ENCODE assay signal across 14 cellular contexts in the genomic region with DNA sequence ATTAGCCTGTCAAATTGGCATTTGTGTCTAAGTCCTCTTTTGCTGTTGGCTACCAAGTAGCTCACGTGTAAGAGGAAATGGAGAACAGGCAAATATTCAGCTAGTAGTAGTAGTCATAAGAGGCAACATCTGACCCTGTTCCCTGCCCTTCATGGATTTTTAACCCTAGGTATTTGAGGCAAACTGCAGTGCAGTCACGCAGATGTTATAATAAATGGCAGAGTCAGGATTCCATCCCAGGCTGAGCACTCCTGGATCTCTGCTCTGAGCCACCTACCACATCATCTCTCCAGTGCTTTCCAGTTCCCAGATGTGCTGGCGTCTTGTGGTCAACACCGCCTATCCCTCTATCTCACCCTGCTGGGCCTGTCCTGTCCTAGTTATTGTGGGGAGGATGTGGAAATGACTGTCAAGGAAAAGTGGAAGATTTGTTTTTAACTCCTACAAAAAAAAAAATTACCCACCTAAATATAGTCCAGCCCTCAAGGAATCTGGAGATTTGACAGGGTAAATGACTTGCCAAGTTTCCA.
"Had no signal": no experiment of that assay in that cellular context is flagged by ENCODE, and none has a peak within 500 bp of the region (broad histone marks: within the 10 kb centered on the region; RNA-seq: fewer than 3 reads in every experiment).

No MANE protein-coding gene starts in this region.

- H3K4me3 ChIP-seq: esophagus squamous epithelium, heart right ventricle, lung, right atrium auricular region, skin epidermis, transverse colon, vagina had no signal

- H3K27ac ChIP-seq: esophagus squamous epithelium, heart right ventricle, neutrophil, right atrium auricular region, skin epidermis, transverse colon, vagina had no signal

- DNase-seq: activated naive CD4-positive, alpha-beta T cell treated with anti-CD3 and anti-CD28 coated beads, Interleukin-2, amount 50 U/mL, for 16 hours; caudate nucleus; esophagus squamous epithelium; heart right ventricle; stimulated activated CD4-positive, alpha-beta T cell treated with anti-CD3 and anti-CD28 coated beads, Interleukin-4, amount 100 ng/mL, for 4 hours; stimulated activated CD8-positive, alpha-beta memory T cell treated with anti-CD3 and anti-CD28 coated beads, Interleukin-4, amount 100 ng/mL, for 48 hours; stimulated activated naive CD4-positive, alpha-beta T cell treated with Interleukin-2 at 50 U/mL for 16 hours; SW 1271; transverse colon had no signal

- H3K27me3 ChIP-seq: esophagus squamous epithelium, heart right ventricle, neutrophil, right atrium auricular region, transverse colon, vagina had no signal

- H3K36me3 ChIP-seq: esophagus squamous epithelium, heart right ventricle, neutrophil, right atrium auricular region, transverse colon, vagina had no signal

- H3K4me1 ChIP-seq: esophagus squamous epithelium, heart right ventricle, right atrium auricular region, transverse colon, vagina had no signal

- H3K9me3 ChIP-seq: esophagus squamous epithelium, heart right ventricle, neutrophil, right atrium auricular region, transverse colon, vagina had no signal

- ATAC-seq: heart right ventricle had no signal
